9 cellular contexts compared by ENCODE assay signal in the genomic region with DNA sequence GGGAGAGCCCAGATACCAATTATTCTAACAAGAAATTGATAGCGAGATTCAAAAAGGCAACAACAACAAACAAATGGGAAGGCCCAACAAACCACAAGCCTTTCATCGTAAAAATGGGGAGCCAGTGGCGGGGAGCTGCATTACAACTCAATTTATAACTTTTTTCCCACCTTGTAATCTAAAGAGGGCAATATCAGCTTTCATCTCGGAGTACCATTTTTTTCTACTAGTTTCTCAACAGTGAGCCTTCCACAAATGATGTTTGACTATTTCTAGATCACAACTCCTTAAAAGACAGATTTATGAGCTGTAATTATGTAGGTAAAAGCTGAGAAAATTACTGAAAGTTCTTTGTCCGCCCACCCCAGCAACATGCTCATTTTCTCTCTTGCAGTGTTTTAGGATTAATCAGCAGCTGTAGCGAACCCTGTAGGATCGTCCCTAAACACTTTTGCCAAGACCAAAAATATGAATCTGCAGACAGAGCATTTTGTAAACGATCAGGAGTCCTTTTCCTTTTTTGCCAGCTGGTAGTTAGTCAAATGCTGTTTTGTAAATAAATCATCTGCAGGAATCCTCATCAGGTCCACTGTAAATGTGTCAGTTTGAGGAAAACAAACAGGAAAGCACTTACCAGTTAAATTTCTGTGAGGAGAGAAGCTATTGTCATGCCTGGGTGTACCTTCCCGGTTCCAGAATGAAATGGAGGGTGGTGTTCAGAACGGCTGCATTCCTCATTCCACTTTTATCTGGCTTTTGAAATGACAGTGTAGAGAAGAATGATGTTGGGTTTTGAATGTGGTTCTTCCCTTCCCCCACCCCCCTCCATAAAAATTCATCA. TPM values are rescaled to one million over a fixed set of nuclear protein-coding genes. Genes with fewer than 3 reads are reported as not detected.
DNase-seq lines count a peak whose midpoint lies in the region; ATAC-seq and TF ChIP-seq lines count a peak whose summit lies in the region.
"Had no signal": no experiment of that assay in that cellular context is flagged by ENCODE, and none has a peak within 500 bp of the region (broad histone marks: within the 10 kb centered on the region; RNA-seq: fewer than 3 reads in every experiment).

No MANE protein-coding gene starts in this region.

- POLR2A ChIA-PET in A673 (lab: Charles Lee; ENCODE audit: low non-redundant PET): no interaction called here

- no peak for ATAC-seq in activated T-cell treated with anti-CD3 and anti-CD28 coated beads, Interleukin-2, amount 50 U/mL, for 72 hours (replicated peaks in 1 of 2)
- no peak for ATAC-seq in body of pancreas

- TF ChIP-seq POLR2A in erythroblast (IDR thresholded peaks at IDR 0.05; ENCODE audit: low read length) (no peak), body of pancreas (IDR thresholded peaks at IDR 0.05) (no peak)

- H3K27me3 Mint-ChIP-seq in activated T-cell treated with anti-CD3 and anti-CD28 coated beads, Interleukin-2, amount 50 U/mL, for 72 hours (ENCODE audit: low read depth): peaks cover 26% of the 10 kb centered on the region

- H3K27ac ChIP-seq in A673 (ENCODE audit: low read depth, low read length, poor library complexity, severe bottlenecking): no peak overlapping the region
- H3K27ac ChIP-seq in layer of hippocampus (ENCODE audit: low read depth, low read length): peak overlapping the region; percentile 12
- H3K27ac ChIP-seq in body of pancreas: no peak overlapping the region

- BruUV-seq in A673 (replicated peaks; lab: Mats Ljungman, UMichigan): no TSS peak

- peak; percentile 13 for DNase-seq in A673 (ENCODE audit: low spot score)
- peak; percentile 72 for DNase-seq in HS-5 (ENCODE audit: low read depth)
- no peak for DNase-seq in astrocyte of the cerebellum (ENCODE audit: low read depth)
- no peak for DNase-seq in erythroblast (lab: John Stamatoyannopoulos, UW)
- DNase-seq in activated T-cell treated with anti-CD3 and anti-CD28 coated beads, Interleukin-2, amount 50 U/mL, for 72 hours: no peak
- DNase-seq in body of pancreas: no peak
- DNase-seq in activated gamma-delta T cell (lab: John Stamatoyannopoulos, UW): no peak
- DNase-seq: DMS153 had no signal

- no peaks in the 10 kb centered on the region for H3K9me3 ChIP-seq in A673 (ENCODE audit: low read depth, low read length, poor library complexity, severe bottlenecking)
- H3K9me3 ChIP-seq in body of pancreas: no peaks in the 10 kb centered on the region

- H3K36me3 ChIP-seq in A673 (ENCODE audit: insufficient read depth, low read length, poor library complexity, severe bottlenecking): no peaks in the 10 kb centered on the region
- no peaks in the 10 kb centered on the region for H3K36me3 ChIP-seq in body of pancreas (replicated peaks in 1 of 2; ENCODE audit: insufficient read depth in 1 of 2, low read depth in 2 of 2)

- H3K4me1 ChIP-seq in A673 (ENCODE audit: insufficient read depth, low read length, poor library complexity, severe bottlenecking) (no peaks in the 10 kb centered on the region), body of pancreas (no peaks in the 10 kb centered on the region)

- H3K4me3 ChIP-seq in A673 (ENCODE audit: low read depth, low read length, poor library complexity, severe bottlenecking): peak overlapping the region; percentile 20
- H3K4me3 ChIP-seq in astrocyte of the cerebellum (ENCODE audit: low read depth, low read length): peak overlapping the region; percentile 40
- H3K4me3 ChIP-seq in body of pancreas: no peak overlapping the region

- TF ChIP-seq CTCF in A673 (conservative IDR thresholded peaks at IDR 0.05; ENCODE audit: low read depth, low read length) (no peak), astrocyte of the cerebellum (IDR thresholded peaks at IDR 0.05; ENCODE audit: low read depth, low read length, missing control alignments) (peak; percentile 16), body of pancreas (IDR thresholded peaks at IDR 0.05) (no peak)

- CTCF ChIA-PET in A673 (lab: Charles Lee): no interaction called here

- H3K27ac Mint-ChIP-seq in activated T-cell treated with anti-CD3 and anti-CD28 coated beads, Interleukin-2, amount 50 U/mL, for 72 hours: no peak overlapping the region

- no peaks in the 10 kb centered on the region for H3K36me3 Mint-ChIP-seq in activated T-cell treated with anti-CD3 and anti-CD28 coated beads, Interleukin-2, amount 50 U/mL, for 72 hours (ENCODE audit: insufficient read depth in 2 of 2)

- no peaks in the 10 kb centered on the region for H3K9me3 Mint-ChIP-seq in activated T-cell treated with anti-CD3 and anti-CD28 coated beads, Interleukin-2, amount 50 U/mL, for 72 hours

- no peaks in the 10 kb centered on the region for H3K4me1 Mint-ChIP-seq in activated T-cell treated with anti-CD3 and anti-CD28 coated beads, Interleukin-2, amount 50 U/mL, for 72 hours (ENCODE audit: low read depth)

- no peak overlapping the region for H3K4me3 Mint-ChIP-seq in activated T-cell treated with anti-CD3 and anti-CD28 coated beads, Interleukin-2, amount 50 U/mL, for 72 hours

- intact Hi-C loops in A673 (cut with micrococcal nuclease; ENCODE audit: unreplicated experiment): no loop called here
- intact Hi-C loops in body of pancreas (cut with DNase I): no loop called here

- in situ Hi-C loops in astrocyte of the cerebellum (cut with HindIII; ENCODE audit: low sequenced_read_pairs): no loop called here

- no peaks in the 10 kb centered on the region for H3K27me3 ChIP-seq in A673 (replicated peaks; ENCODE audit: insufficient read depth, low read depth, low read length, poor library complexity)
- no peaks in the 10 kb centered on the region for H3K27me3 ChIP-seq in layer of hippocampus (ENCODE audit: control insufficient read depth, insufficient read depth, low read length)
- H3K27me3 ChIP-seq in body of pancreas: no peaks in the 10 kb centered on the region

- 34 to 39% methylated on average over 10 of the region's 10 CpGs for WGBS in body of pancreas, 2 donors

RNA-seq across cellular contexts. Expression of gene EEF1B2, which starts 53.2 kb away (rescaled TPM):
- total RNA-seq in A673 (2021) (565 and 629 TPM in 2 replicates), body of pancreas (100 to 1,000 TPM; 174 to 397 TPM)
- 1,000 to 10,000 TPM; 1,092 to 1,125 TPM for total RNA-seq in activated T-cell treated with anti-CD3 and anti-CD28 coated beads, Interleukin-2, amount 50 U/mL, for 72 hours

RNA-seq across cellular contexts. Expression of gene NDUFS1, which starts 53.6 kb away (rescaled TPM):
- 134 and 151 TPM in 2 replicates for total RNA-seq in A673 (2021)
- 10 to 100 TPM; 72.2 to 90.2 TPM for total RNA-seq in activated T-cell treated with anti-CD3 and anti-CD28 coated beads, Interleukin-2, amount 50 U/mL, for 72 hours
- total RNA-seq in body of pancreas: 10 to 100 TPM; 18.7 to 24.1 TPM

Comparison
In these comparisons a context has a peak if more than half of its experiments do, and no peak if none do; other contexts are left out.
1. DNase-seq: peak in A673 (single experiment) and HS-5 (single experiment); none in astrocyte of the cerebellum (single experiment), erythroblast (0 of 2), activated T-cell treated with anti-CD3 and anti-CD28 coated beads, Interleukin-2, amount 50 U/mL, for 72 hours (0 of 2), body of pancreas (0 of 4) and activated gamma-delta T cell (single experiment).
2. H3K4me3 ChIP-seq: peak in A673 (single experiment) and astrocyte of the cerebellum (single experiment); none in body of pancreas (0 of 2).